24 cellular contexts compared by ENCODE assay signal in the genomic region with DNA sequence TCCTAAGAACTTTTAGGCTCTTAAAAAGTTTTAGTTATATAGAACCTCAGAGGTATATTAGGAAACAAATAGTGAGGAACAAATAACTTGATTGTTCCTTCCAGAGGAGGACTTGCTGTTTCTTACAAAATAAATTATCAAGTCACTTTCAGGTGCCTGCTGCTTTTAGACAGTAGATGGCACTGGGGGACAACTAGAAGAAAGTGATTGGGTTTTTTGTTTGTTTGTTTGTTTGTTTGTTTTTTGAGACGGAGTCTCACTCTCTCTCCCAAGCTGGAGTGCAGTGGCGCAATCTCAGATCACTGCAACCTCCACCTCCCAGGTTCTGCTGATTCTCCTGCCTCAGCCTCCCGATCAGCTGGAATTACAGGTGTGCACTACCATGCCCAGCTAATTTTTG. TPM values are rescaled to one million over a fixed set of nuclear protein-coding genes. Genes with fewer than 3 reads are reported as not detected.
DNase-seq lines count a peak whose midpoint lies in the region; ATAC-seq, FAIRE-seq and TF ChIP-seq lines count a peak whose summit lies in the region.
"Had no signal": no experiment of that assay in that cellular context is flagged by ENCODE, and none has a peak within 500 bp of the region (broad histone marks: within the 10 kb centered on the region; RNA-seq: fewer than 3 reads in every experiment).

No MANE protein-coding gene starts in this region.

- H3K27me3 ChIP-seq in PC-3 (ENCODE audit: low read length) = no peaks in the 10 kb centered on the region
- H3K27me3 ChIP-seq in mesendoderm (ENCODE audit: insufficient read depth, low read length, poor library complexity) = no peaks in the 10 kb centered on the region
- H3K27me3 ChIP-seq: esophagus muscularis mucosa had no signal

- H3K4ac ChIP-seq in mesendoderm (ENCODE audit: low read depth, low read length) = no peak overlapping the region

- peak overlapping the region; percentile 44 for H3K4me2 ChIP-seq in PC-3 (ENCODE audit: low read length)
- no peak overlapping the region for H3K4me2 ChIP-seq in mesendoderm (ENCODE audit: low read length)

- no peak overlapping the region for H3K4me3 ChIP-seq in HEK293 (ENCODE audit: low read depth, low read length)
- no peak overlapping the region for H3K4me3 ChIP-seq in PC-3 (ENCODE audit: low read length)
- H3K4me3 ChIP-seq in mesendoderm (ENCODE audit: low read length) = no peak overlapping the region
- H3K4me3 ChIP-seq: breast epithelium, dorsolateral prefrontal cortex, esophagus muscularis mucosa, left ventricle myocardium inferior, thoracic aorta had no signal

- intact Hi-C loops in PC-3 (cut with micrococcal nuclease) = loop anchor here (2.0 to 5.0 kb wide), 3 partner anchors 497 to 617 kb away; no protein-coding TSS in a partner anchor

- TF ChIP-seq CTCF in HEK293 (tag by site-specific recombination; IDR thresholded peaks at IDR 0.05) = no peak
- peak; percentile 57 for TF ChIP-seq CTCF in PC-3 (conservative IDR thresholded peaks at IDR 0.05; ENCODE audit: low read depth, low read length)

- no peaks in the 10 kb centered on the region for H3F3A ChIP-seq in PC-3 (ENCODE audit: low read length, unreplicated experiment)

- no peak overlapping the region for H2AFZ ChIP-seq in PC-3 (ENCODE audit: low read length)

- BruUV-seq in PC-3 (replicated peaks; lab: Mats Ljungman, UMichigan) = no TSS peak

- no peaks in the 10 kb centered on the region for H3K79me2 ChIP-seq in PC-3 (ENCODE audit: low read length)
- H3K79me2 ChIP-seq in mesendoderm (ENCODE audit: control insufficient read depth, insufficient read depth, low read length) = no peaks in the 10 kb centered on the region

- H2BK15ac ChIP-seq in mesendoderm (replicated peaks; ENCODE audit: low read depth) = no peak overlapping the region

- H4K20me1 ChIP-seq in PC-3 (ENCODE audit: low read length) = no peaks in the 10 kb centered on the region

- H3K9ac ChIP-seq in PC-3 (ENCODE audit: low read length) = no peak overlapping the region
- H3K9ac ChIP-seq in mesendoderm (ENCODE audit: low read length) = no peak overlapping the region

- no peak overlapping the region for H4K8ac ChIP-seq in mesendoderm (ENCODE audit: low read depth, low read length)

- no peak overlapping the region for H3K23ac ChIP-seq in mesendoderm (ENCODE audit: low read length)

- CTCF ChIA-PET in HEK293 (lab: Yijun Ruan, JAX) (interaction anchor here (0.6 to 1.3 kb wide), 9 partner anchors 307 to 1740 kb away, joined by 3 to 6 read pairs (median 4); no protein-coding TSS in a partner anchor), PC-3 (lab: Charles Lee) (interaction anchor here (0.6 kb wide), 1 partner anchor 732 kb away, joined by 3 read pairs; no protein-coding TSS in a partner anchor)

- no peak overlapping the region for H2AK5ac ChIP-seq in mesendoderm (ENCODE audit: low read length)

- peak; percentile 12 for DNase-seq in NCI-H2171 treated with DMSO at 0.1 percent for 48 hours (lab: John Stamatoyannopoulos, UW)
- DNase-seq in NCI-H2171 (lab: John Stamatoyannopoulos, UW) = no peak
- peak; percentile 35 for DNase-seq in PC-3
- peak; percentile 29 for DNase-seq in mesendoderm
- DNase-seq in activated naive CD4-positive, alpha-beta T cell treated with anti-CD3 and anti-CD28 coated beads, Interleukin-2, amount 50 U/mL, for 16 hours = no peak
- no peak for DNase-seq in frontal cortex (ENCODE audit: low spot score in 2 of 2)
- DNase-seq: activated CD4-positive, CD25-positive, alpha-beta regulatory T cell treated with anti-CD3 and anti-CD28 coated beads, Interleukin-2, amount 50 U/mL, for 72 hours; activated naive CD8-positive, alpha-beta T cell treated with anti-CD3 and anti-CD28 coated beads, Interleukin-2, amount 50 U/mL, for 24 hours; CD4-positive, CD25-positive, alpha-beta regulatory T cell; dorsolateral prefrontal cortex; glutamatergic neuron; Kasumi-1; left ventricle myocardium inferior; NCI-H1436 treated with DMSO at 0.1 percent for 48 hours; NCI-H345; stimulated activated CD4-positive, alpha-beta T cell treated with anti-CD3 and anti-CD28 coated beads, Interleukin-15, amount 100 ng/mL, for 24 hours; T1000 had no signal

- POLR2A ChIA-PET in HEK293 (lab: Yijun Ruan, JAX) = no interaction called here
- POLR2A ChIA-PET in PC-3 (lab: Charles Lee; ENCODE audit: unreplicated experiment) = no interaction called here

- no peaks in the 10 kb centered on the region for H3K36me3 ChIP-seq in HEK293 (ENCODE audit: control insufficient read depth in 2 of 2, insufficient read depth in 1 of 2, low read length in 2 of 2)
- no peaks in the 10 kb centered on the region for H3K36me3 ChIP-seq in PC-3 (ENCODE audit: low read depth, low read length)
- no peaks in the 10 kb centered on the region for H3K36me3 ChIP-seq in mesendoderm (ENCODE audit: control insufficient read depth, insufficient read depth, low read length)
- H3K36me3 ChIP-seq: breast epithelium, esophagus muscularis mucosa, left ventricle myocardium inferior, thoracic aorta had no signal

- FAIRE-seq in frontal cortex (lab: Jason Lieb, UNC) = no peak

- ATAC-seq in PC-3 (no peak), HG02798 (IDR thresholded peaks at IDR 0.05; ENCODE audit: poor library complexity, unreplicated experiment) (no peak)
- ATAC-seq: activated naive CD8-positive, alpha-beta T cell treated with anti-CD3 and anti-CD28 coated beads, Interleukin-2, amount 50 U/mL, for 24 hours; activated T-helper 17 cell treated with anti-CD3 and anti-CD28 coated beads, Interleukin-2, amount 50 U/mL, for 72 hours; stimulated activated effector memory CD8-positive, alpha-beta T cell treated with anti-CD3 and anti-CD28 coated beads, Interleukin-12 subunit alpha, Interleukin-12 subunit beta, amount 100 ng/mL, for 72 hours had no signal

- H3K79me1 ChIP-seq in mesendoderm (ENCODE audit: low read length) = no peaks in the 10 kb centered on the region

- H3K18ac ChIP-seq in mesendoderm (ENCODE audit: low read length) = no peak overlapping the region

- no peaks in the 10 kb centered on the region for H3K4me1 ChIP-seq in HEK293 (ENCODE audit: control insufficient read depth, insufficient read depth, low read length)
- H3K4me1 ChIP-seq in PC-3 (ENCODE audit: insufficient read depth, low read length) = no peaks in the 10 kb centered on the region
- no peaks in the 10 kb centered on the region for H3K4me1 ChIP-seq in mesendoderm (ENCODE audit: control insufficient read depth, low read depth, low read length)
- H3K4me1 ChIP-seq: breast epithelium, esophagus muscularis mucosa, left ventricle myocardium inferior had no signal

- H2BK5ac ChIP-seq in mesendoderm (ENCODE audit: low read length) = no peak overlapping the region

- no peak overlapping the region for H3K27ac ChIP-seq in HEK293 (ENCODE audit: extremely low read depth, low read depth, low read length)
- no peak overlapping the region for H3K27ac ChIP-seq in PC-3 (ENCODE audit: low read length)
- no peak overlapping the region for H3K27ac ChIP-seq in mesendoderm (ENCODE audit: low read depth, low read length)
- H3K27ac ChIP-seq: breast epithelium, dorsolateral prefrontal cortex, esophagus muscularis mucosa, left ventricle myocardium inferior, thoracic aorta had no signal

- no peak overlapping the region for H2BK120ac ChIP-seq in mesendoderm (ENCODE audit: low read depth, low read length)

- no peak overlapping the region for H3K56ac ChIP-seq in mesendoderm (ENCODE audit: low read length)

- no peaks in the 10 kb centered on the region for H3K9me3 ChIP-seq in HEK293 (ENCODE audit: control insufficient read depth, insufficient read depth, low read depth, low read length)
- H3K9me3 ChIP-seq in PC-3 (ENCODE audit: low read length) = no peaks in the 10 kb centered on the region
- H3K9me3 ChIP-seq: breast epithelium, esophagus muscularis mucosa, left ventricle myocardium inferior, thoracic aorta had no signal

- no peaks in the 10 kb centered on the region for H3K9me2 ChIP-seq in PC-3 (replicated peaks; ENCODE audit: low read length)

- no peak overlapping the region for H4K5ac ChIP-seq in mesendoderm (ENCODE audit: low read length)

- WGBS in mesendoderm (ENCODE audit: extremely low coverage, insufficient coverage, low lambda C conversion rate) = no CpG with 5 or more reads among the region's 3 CpGs

TF ChIP-seq in HEK293, 187 proteins besides CTCF, POLR2A, EP300 and RAD21:
- TF ChIP-seq ZBTB20 (tag by site-specific recombination; IDR thresholded peaks at IDR 0.05) (no peak), ZNF610 (tag by site-specific recombination; IDR thresholded peaks at IDR 0.05; ENCODE audit: borderline replicate concordance) (no peak), ZNF654 (tag by site-specific recombination; IDR thresholded peaks at IDR 0.05; ENCODE audit: low read depth) (peak; percentile 61)
- TF ChIP-seq, protein P1, sequence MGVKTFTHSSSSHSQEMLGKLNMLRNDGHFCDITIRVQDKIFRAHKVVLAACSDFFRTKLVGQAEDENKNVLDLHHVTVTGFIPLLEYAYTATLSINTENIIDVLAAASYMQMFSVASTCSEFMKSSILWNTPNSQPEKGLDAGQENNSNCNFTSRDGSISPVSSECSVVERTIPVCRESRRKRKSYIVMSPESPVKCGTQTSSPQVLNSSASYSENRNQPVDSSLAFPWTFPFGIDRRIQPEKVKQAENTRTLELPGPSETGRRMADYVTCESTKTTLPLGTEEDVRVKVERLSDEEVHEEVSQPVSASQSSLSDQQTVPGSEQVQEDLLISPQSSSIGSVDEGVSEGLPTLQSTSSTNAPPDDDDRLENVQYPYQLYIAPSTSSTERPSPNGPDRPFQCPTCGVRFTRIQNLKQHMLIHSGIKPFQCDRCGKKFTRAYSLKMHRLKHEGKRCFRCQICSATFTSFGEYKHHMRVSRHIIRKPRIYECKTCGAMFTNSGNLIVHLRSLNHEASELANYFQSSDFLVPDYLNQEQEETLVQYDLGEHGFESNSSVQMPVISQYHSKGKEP (tag by site-specific recombination; IDR thresholded peaks at IDR 0.05) = no peak

RNA-seq across cellular contexts. Expression of a gene that starts 35.4 kb away (rescaled TPM):
- 2.4 and 2.9 TPM in 2 replicates for total RNA-seq in PC-3 (2014; rRNA removed)
- polyA plus RNA-seq in mesendoderm (2013, experiment 1 of 2) = 4.6 TPM
- polyA plus RNA-seq in mesendoderm (2013, experiment 2 of 2) = 4.9 TPM
- total RNA-seq in frontal cortex = 37.5 TPM

RNA-seq across cellular contexts. Expression of a gene that starts 35.5 kb away (rescaled TPM):
- total RNA-seq in PC-3 (2014; rRNA removed) (3.5 and 4.8 TPM in 2 replicates), frontal cortex (13.9 TPM)
- 9.7 TPM for polyA plus RNA-seq in mesendoderm (2013, experiment 1 of 2)
- 9.5 TPM for polyA plus RNA-seq in mesendoderm (2013, experiment 2 of 2)

Comparison
In these comparisons a context has a peak if more than half of its experiments do, and no peak if none do; other contexts are left out.
1. DNase-seq: peak in NCI-H2171 treated with DMSO at 0.1 percent for 48 hours (single experiment), PC-3 (single experiment) and mesendoderm (single experiment); none in NCI-H2171 (single experiment), activated naive CD4-positive, alpha-beta T cell treated with anti-CD3 and anti-CD28 coated beads, Interleukin-2, amount 50 U/mL, for 16 hours (single experiment) and frontal cortex (0 of 2).